Comparison of ENCODE assay signal across 1 cellular context in genomic region chr14:24100197-24100981, GRCh38.
TF ChIP-seq lines count a peak whose summit lies in the region.

No MANE protein-coding gene starts in this region.

TF ChIP-seq in HepG2, 621 proteins besides CTCF, POLR2A, EP300 and RAD21 (continued from another document):
- 0 out of 2 replicates have a peak, but pooled peaks have one; percentile 9 for TF ChIP-seq REPIN1 (CRISPR knock-in tag; IDR thresholded peaks at IDR 0.05; ENCODE audit: borderline replicate concordance, low read depth)
- no peak for TF ChIP-seq ZNF317 (CRISPR knock-in tag; IDR thresholded peaks at IDR 0.05)
- no peak for TF ChIP-seq ZNF607 (CRISPR knock-in tag; IDR thresholded peaks at IDR 0.05; ENCODE audit: borderline replicate concordance)
- TF ChIP-seq POLR2AphosphoS5 (IDR thresholded peaks at IDR 0.05; ENCODE audit: low read depth, low read length) = peak; percentile 16; the same call in 1 of the 2 replicates
- TF ChIP-seq, protein P1, sequence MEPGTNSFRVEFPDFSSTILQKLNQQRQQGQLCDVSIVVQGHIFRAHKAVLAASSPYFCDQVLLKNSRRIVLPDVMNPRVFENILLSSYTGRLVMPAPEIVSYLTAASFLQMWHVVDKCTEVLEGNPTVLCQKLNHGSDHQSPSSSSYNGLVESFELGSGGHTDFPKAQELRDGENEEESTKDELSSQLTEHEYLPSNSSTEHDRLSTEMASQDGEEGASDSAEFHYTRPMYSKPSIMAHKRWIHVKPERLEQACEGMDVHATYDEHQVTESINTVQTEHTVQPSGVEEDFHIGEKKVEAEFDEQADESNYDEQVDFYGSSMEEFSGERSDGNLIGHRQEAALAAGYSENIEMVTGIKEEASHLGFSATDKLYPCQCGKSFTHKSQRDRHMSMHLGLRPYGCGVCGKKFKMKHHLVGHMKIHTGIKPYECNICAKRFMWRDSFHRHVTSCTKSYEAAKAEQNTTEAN (CRISPR knock-in tag; conservative IDR thresholded peaks at IDR 0.05) = no peak
- TF ChIP-seq, protein P2, sequence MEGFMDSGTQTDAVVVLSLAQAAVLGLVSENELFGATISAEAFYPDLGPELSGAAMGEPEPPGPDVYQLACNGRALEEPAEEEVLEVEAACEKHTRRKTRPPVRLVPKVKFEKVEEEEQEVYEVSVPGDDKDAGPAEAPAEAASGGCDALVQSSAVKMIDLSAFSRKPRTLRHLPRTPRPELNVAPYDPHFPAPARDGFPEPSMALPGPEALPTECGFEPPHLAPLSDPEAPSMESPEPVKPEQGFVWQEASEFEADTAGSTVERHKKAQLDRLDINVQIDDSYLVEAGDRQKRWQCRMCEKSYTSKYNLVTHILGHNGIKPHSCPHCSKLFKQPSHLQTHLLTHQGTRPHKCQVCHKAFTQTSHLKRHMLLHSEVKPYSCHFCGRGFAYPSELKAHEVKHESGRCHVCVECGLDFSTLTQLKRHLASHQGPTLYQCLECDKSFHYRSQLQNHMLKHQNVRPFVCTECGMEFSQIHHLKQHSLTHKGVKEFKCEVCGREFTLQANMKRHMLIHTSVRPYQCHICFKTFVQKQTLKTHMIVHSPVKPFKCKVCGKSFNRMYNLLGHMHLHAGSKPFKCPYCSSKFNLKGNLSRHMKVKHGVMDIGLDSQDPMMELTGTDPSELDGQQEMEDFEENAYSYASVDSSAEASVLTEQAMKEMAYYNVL (CRISPR knock-in tag; IDR thresholded peaks at IDR 0.05; ENCODE audit: borderline replicate concordance) = 0 out of 2 replicates have a peak, but pooled peaks have one; percentile 18
- 0 out of 2 replicates have a peak, but pooled peaks have one; percentile 53 for TF ChIP-seq ZSCAN29 (CRISPR knock-in tag; conservative IDR thresholded peaks at IDR 0.05)
- TF ChIP-seq, protein P3, sequence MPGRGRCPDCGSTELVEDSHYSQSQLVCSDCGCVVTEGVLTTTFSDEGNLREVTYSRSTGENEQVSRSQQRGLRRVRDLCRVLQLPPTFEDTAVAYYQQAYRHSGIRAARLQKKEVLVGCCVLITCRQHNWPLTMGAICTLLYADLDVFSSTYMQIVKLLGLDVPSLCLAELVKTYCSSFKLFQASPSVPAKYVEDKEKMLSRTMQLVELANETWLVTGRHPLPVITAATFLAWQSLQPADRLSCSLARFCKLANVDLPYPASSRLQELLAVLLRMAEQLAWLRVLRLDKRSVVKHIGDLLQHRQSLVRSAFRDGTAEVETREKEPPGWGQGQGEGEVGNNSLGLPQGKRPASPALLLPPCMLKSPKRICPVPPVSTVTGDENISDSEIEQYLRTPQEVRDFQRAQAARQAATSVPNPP (CRISPR knock-in tag; IDR thresholded peaks at IDR 0.05) = 0 out of 2 replicates have a peak, but pooled peaks have one; percentile 9
- TF ChIP-seq, protein P4, sequence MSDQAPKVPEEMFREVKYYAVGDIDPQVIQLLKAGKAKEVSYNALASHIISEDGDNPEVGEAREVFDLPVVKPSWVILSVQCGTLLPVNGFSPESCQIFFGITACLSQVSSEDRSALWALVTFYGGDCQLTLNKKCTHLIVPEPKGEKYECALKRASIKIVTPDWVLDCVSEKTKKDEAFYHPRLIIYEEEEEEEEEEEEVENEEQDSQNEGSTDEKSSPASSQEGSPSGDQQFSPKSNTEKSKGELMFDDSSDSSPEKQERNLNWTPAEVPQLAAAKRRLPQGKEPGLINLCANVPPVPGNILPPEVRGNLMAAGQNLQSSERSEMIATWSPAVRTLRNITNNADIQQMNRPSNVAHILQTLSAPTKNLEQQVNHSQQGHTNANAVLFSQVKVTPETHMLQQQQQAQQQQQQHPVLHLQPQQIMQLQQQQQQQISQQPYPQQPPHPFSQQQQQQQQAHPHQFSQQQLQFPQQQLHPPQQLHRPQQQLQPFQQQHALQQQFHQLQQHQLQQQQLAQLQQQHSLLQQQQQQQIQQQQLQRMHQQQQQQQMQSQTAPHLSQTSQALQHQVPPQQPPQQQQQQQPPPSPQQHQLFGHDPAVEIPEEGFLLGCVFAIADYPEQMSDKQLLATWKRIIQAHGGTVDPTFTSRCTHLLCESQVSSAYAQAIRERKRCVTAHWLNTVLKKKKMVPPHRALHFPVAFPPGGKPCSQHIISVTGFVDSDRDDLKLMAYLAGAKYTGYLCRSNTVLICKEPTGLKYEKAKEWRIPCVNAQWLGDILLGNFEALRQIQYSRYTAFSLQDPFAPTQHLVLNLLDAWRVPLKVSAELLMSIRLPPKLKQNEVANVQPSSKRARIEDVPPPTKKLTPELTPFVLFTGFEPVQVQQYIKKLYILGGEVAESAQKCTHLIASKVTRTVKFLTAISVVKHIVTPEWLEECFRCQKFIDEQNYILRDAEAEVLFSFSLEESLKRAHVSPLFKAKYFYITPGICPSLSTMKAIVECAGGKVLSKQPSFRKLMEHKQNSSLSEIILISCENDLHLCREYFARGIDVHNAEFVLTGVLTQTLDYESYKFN (CRISPR knock-in tag; conservative IDR thresholded peaks at IDR 0.05) = peak; percentile 44; the same call in 1 of the 2 replicates
- no peak for TF ChIP-seq TFAP4 (IDR thresholded peaks at IDR 0.05; ENCODE audit: borderline replicate concordance, low read depth)
- TF ChIP-seq ELF4 (CRISPR knock-in tag; IDR thresholded peaks at IDR 0.05; ENCODE audit: borderline replicate concordance) = no peak
- 0 out of 2 replicates have a peak, but pooled peaks have one; percentile 17 for TF ChIP-seq CBX5 (CRISPR knock-in tag; IDR thresholded peaks at IDR 0.05; ENCODE audit: borderline replicate concordance)
- no peak for TF ChIP-seq ZSCAN25 (CRISPR knock-in tag; IDR thresholded peaks at IDR 0.05)
